Comparison of ENCODE assay signal across 8 cellular contexts in genomic region chr12:122473543-122474323, GRCh38. TPM values are rescaled to one million over a fixed set of nuclear protein-coding genes. Genes with fewer than 3 reads are reported as not detected.
DNase-seq lines count a peak whose midpoint lies in the region; ATAC-seq, FAIRE-seq and TF ChIP-seq lines count a peak whose summit lies in the region.

No MANE protein-coding gene starts in this region.

- no peaks in the 10 kb centered on the region for H3K27me3 ChIP-seq in GM23338 (ENCODE audit: insufficient read depth)

- H3K79me2 ChIP-seq in GM23338 (replicated peaks; ENCODE audit: insufficient read depth): no peaks in the 10 kb centered on the region

- no peak overlapping the region for H2AFZ ChIP-seq in GM23338

- H3K4me3 Mint-ChIP-seq in activated CD4-positive, alpha-beta T cell treated with anti-CD3 and anti-CD28 coated beads, Interleukin-2, amount 10 ng/mL, durations not matched to agents 24 days and 14 days: no peak overlapping the region
- H3K4me3 Mint-ChIP-seq in GM23338: no peak overlapping the region

- peaks cover 40% of the 10 kb centered on the region for H3K36me3 ChIP-seq in GM23338 (ENCODE audit: insufficient read depth)

- H3K4me2 ChIP-seq in GM23338: no peak overlapping the region

- DNase-seq in H54 (ENCODE audit: insufficient read length, low spot score): peak; percentile 54
- DNase-seq in activated CD4-positive, alpha-beta T cell treated with anti-CD3 and anti-CD28 coated beads, Interleukin-2, amount 10 ng/mL, durations not matched to agents 24 days and 14 days: peak; percentile 68
- DNase-seq in fibroblast of villous mesenchyme (ENCODE audit: low read depth): peak; percentile 87
- DNase-seq in stimulated activated CD8-positive, alpha-beta memory T cell treated with anti-CD3 and anti-CD28 coated beads, Interleukin-7, amount 100 ng/mL, for 48 hours (ENCODE audit: extremely low read depth in 1 of 2, low read depth in 1 of 2): peak; percentile 49 to 55
- no peak for DNase-seq in GM23338 (ENCODE audit: low spot score)
- DNase-seq in RPMI8226: no peak
- no peak for DNase-seq in erythroblast (lab: John Stamatoyannopoulos, UW)

- H3K36me3 Mint-ChIP-seq in activated CD4-positive, alpha-beta T cell treated with anti-CD3 and anti-CD28 coated beads, Interleukin-2, amount 10 ng/mL, durations not matched to agents 24 days and 14 days (ENCODE audit: low read depth): peaks cover 53% of the 10 kb centered on the region
- H3K36me3 Mint-ChIP-seq in GM23338 (ENCODE audit: low read depth): peaks cover 56% of the 10 kb centered on the region

- TF ChIP-seq CTCF in fibroblast of villous mesenchyme (IDR thresholded peaks at IDR 0.05; ENCODE audit: insufficient read depth, low read depth, low read length) (no peak), GM23338 (conservative IDR thresholded peaks at IDR 0.05; ENCODE audit: low read depth in 2 of 2) (no peak)

- no peaks in the 10 kb centered on the region for H3K4me1 ChIP-seq in GM23338 (ENCODE audit: insufficient read depth)

- peaks cover 16% of the 10 kb centered on the region for H3K4me1 Mint-ChIP-seq in activated CD4-positive, alpha-beta T cell treated with anti-CD3 and anti-CD28 coated beads, Interleukin-2, amount 10 ng/mL, durations not matched to agents 24 days and 14 days
- H3K4me1 Mint-ChIP-seq in GM23338: no peaks in the 10 kb centered on the region

- no peak overlapping the region for H3K27ac ChIP-seq in GM23338 (ENCODE audit: low read depth)

- FAIRE-seq in H54 (lab: Jason Lieb, UNC): peak; percentile 62

- H3K4me3 ChIP-seq in fibroblast of villous mesenchyme (ENCODE audit: low read depth, low read length) (no peak overlapping the region), GM23338 (no peak overlapping the region)

- H4K20me1 ChIP-seq in GM23338 (replicated peaks; ENCODE audit: insufficient read depth): peaks cover 7% of the 10 kb centered on the region

- ATAC-seq in GM23338 (no peak), GM19397 (IDR thresholded peaks at IDR 0.05; ENCODE audit: unreplicated experiment) (no peak)

- no peaks in the 10 kb centered on the region for H3K27me3 Mint-ChIP-seq in activated CD4-positive, alpha-beta T cell treated with anti-CD3 and anti-CD28 coated beads, Interleukin-2, amount 10 ng/mL, durations not matched to agents 24 days and 14 days
- peaks cover 7% of the 10 kb centered on the region for H3K27me3 Mint-ChIP-seq in GM23338 (ENCODE audit: insufficient read depth, low read depth, poor library complexity)

- H3K9me2 ChIP-seq in GM23338 (ENCODE audit: insufficient read depth): no peaks in the 10 kb centered on the region

- no peak for TF ChIP-seq POLR2A in H54 (IDR thresholded peaks at IDR 0.05; ENCODE audit: low read depth, low read length)
- no peak for TF ChIP-seq POLR2A in erythroblast (IDR thresholded peaks at IDR 0.05; ENCODE audit: low read length)

- H3F3A ChIP-seq in GM23338 (replicated peaks; ENCODE audit: low read depth): 0 out of 2 replicates have a peak, but pooled peaks cover 7% of the 10 kb centered on the region

- H3K9me3 Mint-ChIP-seq in activated CD4-positive, alpha-beta T cell treated with anti-CD3 and anti-CD28 coated beads, Interleukin-2, amount 10 ng/mL, durations not matched to agents 24 days and 14 days: no peaks in the 10 kb centered on the region
- H3K9me3 Mint-ChIP-seq in GM23338: no peaks in the 10 kb centered on the region

- intact Hi-C loops in activated CD4-positive, alpha-beta T cell treated with anti-CD3 and anti-CD28 coated beads, Interleukin-2, amount 10 ng/mL, durations not matched to agents 24 days and 14 days (cut with micrococcal nuclease): no loop called here

- H3K27ac Mint-ChIP-seq in activated CD4-positive, alpha-beta T cell treated with anti-CD3 and anti-CD28 coated beads, Interleukin-2, amount 10 ng/mL, durations not matched to agents 24 days and 14 days: peak overlapping the region; percentile 25
- H3K27ac Mint-ChIP-seq in GM23338: no peak overlapping the region

TF ChIP-seq in GM23338, 12 proteins besides CTCF, POLR2A, EP300 and RAD21 (continues in another document):
- no peak for TF ChIP-seq ZNF462 (CRISPR knock-in tag; IDR thresholded peaks at IDR 0.05)
- TF ChIP-seq EZH2phosphoT487 (IDR thresholded peaks at IDR 0.05; ENCODE audit: unreplicated experiment): no peak

RNA-seq across cellular contexts. Expression of gene ZCCHC8, which starts 27.0 kb away (rescaled TPM):
- 41.4 and 41.9 TPM in 2 replicates for total RNA-seq in activated CD4-positive, alpha-beta T cell treated with anti-CD3 and anti-CD28 coated beads, Interleukin-2, amount 10 ng/mL, durations not matched to agents 24 days and 14 days
- 18.0 and 22.5 TPM in 2 replicates for total RNA-seq in fibroblast of villous mesenchyme
- 21.7 and 39.0 TPM in 2 replicates for total RNA-seq in GM23338 (2014; rRNA removed; shearing (Covaris generic))
- 23.9 and 24.8 TPM in 2 replicates for polyA plus RNA-seq in GM23338 (2016; fragmentation: Nextera tagmentation; extraction: Ambion mirVana)

RNA-seq across cellular contexts. Expression of gene CLIP1, which starts 51.3 kb away (rescaled TPM):
- 60.8 and 66.1 TPM in 2 replicates for total RNA-seq in activated CD4-positive, alpha-beta T cell treated with anti-CD3 and anti-CD28 coated beads, Interleukin-2, amount 10 ng/mL, durations not matched to agents 24 days and 14 days
- total RNA-seq in fibroblast of villous mesenchyme: 66.9 and 79.6 TPM in 2 replicates
- 15.0 and 21.1 TPM in 2 replicates for total RNA-seq in GM23338 (2014; rRNA removed; shearing (Covaris generic))
- polyA plus RNA-seq in GM23338 (2016; fragmentation: Nextera tagmentation; extraction: Ambion mirVana): 8.6 and 11.5 TPM in 2 replicates

RNA-seq across cellular contexts. Expression of gene RSRC2, which starts 53.0 kb away (rescaled TPM):
- total RNA-seq in activated CD4-positive, alpha-beta T cell treated with anti-CD3 and anti-CD28 coated beads, Interleukin-2, amount 10 ng/mL, durations not matched to agents 24 days and 14 days: 99.7 and 101 TPM in 2 replicates
- 34.5 and 41.9 TPM in 2 replicates for total RNA-seq in fibroblast of villous mesenchyme
- 55.4 and 76.3 TPM in 2 replicates for total RNA-seq in GM23338 (2014; rRNA removed; shearing (Covaris generic))
- 161 and 184 TPM in 2 replicates for polyA plus RNA-seq in GM23338 (2016; fragmentation: Nextera tagmentation; extraction: Ambion mirVana)

RNA-seq across cellular contexts. Expression of gene KNTC1, which starts 53.3 kb away (rescaled TPM):
- total RNA-seq in activated CD4-positive, alpha-beta T cell treated with anti-CD3 and anti-CD28 coated beads, Interleukin-2, amount 10 ng/mL, durations not matched to agents 24 days and 14 days: 128 and 129 TPM in 2 replicates
- 28.0 and 28.5 TPM in 2 replicates for total RNA-seq in fibroblast of villous mesenchyme
- 85.2 and 98.0 TPM in 2 replicates for total RNA-seq in GM23338 (2014; rRNA removed; shearing (Covaris generic))
- polyA plus RNA-seq in GM23338 (2016; fragmentation: Nextera tagmentation; extraction: Ambion mirVana): 47.3 and 55.2 TPM in 2 replicates

Comparison
In these comparisons a context has a peak if more than half of its experiments do, and no peak if none do; other contexts are left out.
1. DNase-seq: peak in H54 (single experiment), activated CD4-positive, alpha-beta T cell treated with anti-CD3 and anti-CD28 coated beads, Interleukin-2, amount 10 ng/mL, durations not matched to agents 24 days and 14 days (single experiment), fibroblast of villous mesenchyme (single experiment) and stimulated activated CD8-positive, alpha-beta memory T cell treated with anti-CD3 and anti-CD28 coated beads, Interleukin-7, amount 100 ng/mL, for 48 hours (2 of 2); none in GM23338 (single experiment), RPMI8226 (single experiment) and erythroblast (0 of 2).